In the genomic region with DNA sequence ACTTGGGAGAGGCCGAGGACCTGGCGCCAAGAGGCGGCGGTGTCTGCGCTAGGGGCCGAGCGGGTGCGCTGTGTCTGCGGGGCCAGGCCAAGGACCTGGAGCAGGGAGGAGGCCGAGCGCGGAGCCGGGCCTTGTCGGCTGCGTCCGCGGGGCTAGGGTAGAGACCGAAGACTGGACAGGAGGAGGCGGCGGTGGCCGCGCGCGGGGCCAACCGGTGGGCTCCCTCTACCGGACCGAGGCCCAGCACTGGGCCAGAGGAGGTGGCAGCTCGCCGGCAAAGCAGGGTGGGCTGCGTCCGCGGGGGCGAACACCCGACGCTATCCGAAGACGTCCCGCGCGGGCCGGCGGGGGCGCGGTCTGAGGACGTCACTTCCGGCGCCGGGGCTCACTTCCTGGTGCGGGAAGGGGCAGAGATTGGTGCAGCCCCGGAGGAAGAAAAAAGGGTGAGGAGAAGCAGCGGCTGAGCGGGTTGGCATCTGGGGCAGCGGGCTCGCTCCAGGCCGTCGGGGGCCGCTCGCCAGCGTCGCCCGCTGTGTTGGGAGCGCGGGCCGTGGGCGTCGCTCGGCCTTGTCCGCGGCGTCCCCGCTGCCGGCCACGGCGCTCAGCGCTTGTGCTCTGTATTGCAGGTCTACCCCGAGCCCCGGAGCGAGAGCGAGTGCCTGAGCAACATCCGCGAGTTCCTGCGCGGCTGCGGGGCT, we compare ENCODE assay signal across 8 cellular contexts. TPM values are rescaled to one million over a fixed set of nuclear protein-coding genes. Genes with fewer than 3 reads are reported as not detected.
DNase-seq lines count a peak whose midpoint lies in the region; ATAC-seq, FAIRE-seq and TF ChIP-seq lines count a peak whose summit lies in the region.

No MANE protein-coding gene starts in this region.

- H3K36me3 Mint-ChIP-seq in activated naive CD8-positive, alpha-beta T cell treated with anti-CD3 and anti-CD28 coated beads, Interleukin-2, amount 10 ng/mL, durations not matched to agents 7 days and 5 days, result peaks cover 7% of the 10 kb centered on the region

- 0 to 1% methylated on average over 65 to 84 of the region's 84 CpGs for WGBS in pancreas, 2 donors

- H3K4me3 ChIP-seq in GM12864 (ENCODE audit: low read depth, low read length) (peak overlapping the region; percentile 86), pancreas (peak overlapping the region; percentile 89 to 93 (median 91)), tibial artery (peak overlapping the region; percentile 84 to 91)

- peak overlapping the region; percentile 98 to 99 (median 98) for H3K27ac ChIP-seq in pancreas
- peak overlapping the region; percentile 98 for H3K27ac ChIP-seq in tibial artery

- intact Hi-C loops in Right ventricle myocardium superior (cut with DNase I) (loop anchor here (5.0 kb wide), 2 partner anchors 59 to 86 kb away; no protein-coding TSS in a partner anchor), pancreas (cut with DNase I) (no loop called here), tibial artery (cut with DNase I; ENCODE audit: low total_unique reads) (loop anchor here (5.0 kb wide), 2 partner anchors 36 to 64 kb away; partner anchors contain the start of gene ARHGEF7)

- no peak for FAIRE-seq in pancreas (lab: Jason Lieb, UNC)

- H3K4me3 Mint-ChIP-seq in activated naive CD8-positive, alpha-beta T cell treated with anti-CD3 and anti-CD28 coated beads, Interleukin-2, amount 10 ng/mL, durations not matched to agents 7 days and 5 days, result peak overlapping the region; percentile 93

- POLR2A ChIA-PET in activated naive CD8-positive, alpha-beta T cell treated with anti-CD3 and anti-CD28 coated beads, Interleukin-2, amount 10 ng/mL, durations not matched to agents 7 days and 5 days (lab: Charles Lee), result interaction anchor here (1.0 to 1.8 kb wide), 2 partner anchors 31 to 35 kb away, joined by 3 to 6 read pairs; no protein-coding TSS in a partner anchor

- peaks cover 18% of the 10 kb centered on the region for H3K27me3 Mint-ChIP-seq in activated naive CD8-positive, alpha-beta T cell treated with anti-CD3 and anti-CD28 coated beads, Interleukin-2, amount 10 ng/mL, durations not matched to agents 7 days and 5 days

- H3K4me1 Mint-ChIP-seq in activated naive CD8-positive, alpha-beta T cell treated with anti-CD3 and anti-CD28 coated beads, Interleukin-2, amount 10 ng/mL, durations not matched to agents 7 days and 5 days, result peaks cover 21% of the 10 kb centered on the region

- no peak for DNase-seq in GM12864 (ENCODE audit: low read depth)
- DNase-seq in NCI-H1048 (lab: John Stamatoyannopoulos, UW), result peak; percentile 80
- peak; percentile 65 for DNase-seq in SKM-1 (lab: John Stamatoyannopoulos, UW; ENCODE audit: unreplicated experiment)
- DNase-seq in activated naive CD8-positive, alpha-beta T cell treated with anti-CD3 and anti-CD28 coated beads, Interleukin-2, amount 10 ng/mL, durations not matched to agents 7 days and 5 days, result peak; percentile 96
- peak; percentile 95 for DNase-seq in Right ventricle myocardium superior
- DNase-seq in pancreas, result peak; percentile 88 to 97 (median 91)
- DNase-seq in tibial artery, result peak; percentile 89 to 95

- H3K9me3 Mint-ChIP-seq in activated naive CD8-positive, alpha-beta T cell treated with anti-CD3 and anti-CD28 coated beads, Interleukin-2, amount 10 ng/mL, durations not matched to agents 7 days and 5 days, result no peaks in the 10 kb centered on the region

- H3K4me1 ChIP-seq in pancreas (peaks cover 10 to 27% (median 17%) of the 10 kb centered on the region in 3 donors), tibial artery (peaks cover 0 to 83% (median 37%) of the 10 kb centered on the region in 4 donors)

- peak overlapping the region; percentile 97 for H3K27ac Mint-ChIP-seq in activated naive CD8-positive, alpha-beta T cell treated with anti-CD3 and anti-CD28 coated beads, Interleukin-2, amount 10 ng/mL, durations not matched to agents 7 days and 5 days

- H3K27me3 ChIP-seq in pancreas, result peaks cover 0 to 4% (median 0%) of the 10 kb centered on the region in 4 donors
- H3K27me3 ChIP-seq in tibial artery, result no peaks in the 10 kb centered on the region

- no peaks in the 10 kb centered on the region for H3K9me3 ChIP-seq in pancreas
- H3K9me3 ChIP-seq in tibial artery, result no peaks in the 10 kb centered on the region

- TF ChIP-seq CTCF in GM12864 (IDR thresholded peaks at IDR 0.05; ENCODE audit: low read depth, low read length, missing control alignments), result peak; percentile 9
- TF ChIP-seq CTCF in pancreas (IDR thresholded peaks at IDR 0.05), result no peak
- TF ChIP-seq CTCF in tibial artery (IDR thresholded peaks at IDR 0.05), result peak in 1 of 2 experiments; percentile 39

- ATAC-seq in HG02610 (IDR thresholded peaks at IDR 0.05; ENCODE audit: unreplicated experiment) (peak; percentile 86), Right ventricle myocardium superior (ENCODE audit: poor library complexity) (peak; percentile 99), pancreas (peak; percentile 92 to 96 (median 96))
- ATAC-seq in activated naive CD8-positive, alpha-beta T cell treated with anti-CD3 and anti-CD28 coated beads, Interleukin-2, amount 10 ng/mL, durations not matched to agents 7 days and 5 days (ENCODE audit: low read depth), result peak; percentile 87

- H3K36me3 ChIP-seq in pancreas (no peaks in the 10 kb centered on the region), tibial artery (no peaks in the 10 kb centered on the region)

RNA-seq across cellular contexts. Expression of gene ARHGEF7, which starts 38.3 kb away (rescaled TPM):
- 10 to 100 TPM; 78.9 to 82.0 TPM for total RNA-seq in activated naive CD8-positive, alpha-beta T cell treated with anti-CD3 and anti-CD28 coated beads, Interleukin-2, amount 10 ng/mL, durations not matched to agents 7 days and 5 days
- 49.3 TPM for total RNA-seq in Right ventricle myocardium superior
- total RNA-seq in pancreas, result 10 to 100 TPM; 13.4 to 37.7 (median 20.3) TPM
- polyA plus RNA-seq in pancreas, result 10 to 100 TPM; 23.3 to 30.0 TPM

Comparison
In these comparisons a context has a peak if more than half of its experiments do, and no peak if none do; other contexts are left out.
1. intact Hi-C loops: an anchor here in Right ventricle myocardium superior (5.0 kb wide) and tibial artery (5.0 kb wide); none called in pancreas.